8 cellular contexts compared by ENCODE assay signal in genomic region chr2:207711750-207712487, GRCh38. TPM values are rescaled to one million over a fixed set of nuclear protein-coding genes. Genes with fewer than 3 reads are reported as not detected.
DNase-seq lines count a peak whose midpoint lies in the region; ATAC-seq and TF ChIP-seq lines count a peak whose summit lies in the region.

No MANE protein-coding gene starts in this region.

- ATAC-seq in GM19025 (IDR thresholded peaks at IDR 0.05; ENCODE audit: low read depth, unreplicated experiment) = peak; percentile 16
- ATAC-seq in HG03159 (IDR thresholded peaks at IDR 0.05; ENCODE audit: unreplicated experiment) = peak; percentile 27
- ATAC-seq in activated naive CD8-positive, alpha-beta T cell treated with anti-CD3 and anti-CD28 coated beads, Interleukin-2, amount 10 ng/mL, durations not matched to agents 7 days and 5 days (ENCODE audit: low read depth) = peak; percentile 21
- peak; percentile 31 for ATAC-seq in left ventricle myocardium superior
- ATAC-seq in sciatic nerve = peak; percentile 18

- peak overlapping the region; percentile 92 for H3K27ac ChIP-seq in RWPE1

- peaks cover 3% of the 10 kb centered on the region for H3K36me3 Mint-ChIP-seq in activated naive CD8-positive, alpha-beta T cell treated with anti-CD3 and anti-CD28 coated beads, Interleukin-2, amount 10 ng/mL, durations not matched to agents 7 days and 5 days

- H3K9me3 Mint-ChIP-seq in activated naive CD8-positive, alpha-beta T cell treated with anti-CD3 and anti-CD28 coated beads, Interleukin-2, amount 10 ng/mL, durations not matched to agents 7 days and 5 days = no peaks in the 10 kb centered on the region

- DNase-seq in AG09309 (ENCODE audit: low read depth) = no peak
- peak; percentile 59 for DNase-seq in RWPE1 (ENCODE audit: low spot score)
- peak; percentile 72 for DNase-seq in activated naive CD8-positive, alpha-beta T cell treated with anti-CD3 and anti-CD28 coated beads, Interleukin-2, amount 10 ng/mL, durations not matched to agents 7 days and 5 days
- DNase-seq in left ventricle myocardium superior = peak; percentile 68
- peak; percentile 73 for DNase-seq in sciatic nerve (ENCODE audit: low spot score)
- DNase-seq in NCI-H2029 treated with DMSO at 0.1 percent for 48 hours (lab: John Stamatoyannopoulos, UW) = no peak

- H3K27ac Mint-ChIP-seq in activated naive CD8-positive, alpha-beta T cell treated with anti-CD3 and anti-CD28 coated beads, Interleukin-2, amount 10 ng/mL, durations not matched to agents 7 days and 5 days = peak overlapping the region; percentile 74

- CTCF ChIA-PET in RWPE1 (lab: Yijun Ruan, JAX) = interaction anchor here (3.1 kb wide), 1 partner anchor 87 kb away, joined by 12 read pairs; the partner anchor contains the start of gene METTL21A

- intact Hi-C loops in left ventricle myocardium superior (cut with micrococcal nuclease) (no loop called here), sciatic nerve (cut with DNase I) (loop anchor here (10.0 kb wide), 1 partner anchor 87 kb away; the partner anchor contains the start of gene METTL21A)

- peak overlapping the region; percentile 87 for H3K4me3 ChIP-seq in AG09309 (ENCODE audit: control insufficient read depth, low read depth, low read length)

- peak overlapping the region; percentile 90 for H3K4me3 Mint-ChIP-seq in activated naive CD8-positive, alpha-beta T cell treated with anti-CD3 and anti-CD28 coated beads, Interleukin-2, amount 10 ng/mL, durations not matched to agents 7 days and 5 days

- POLR2A ChIA-PET in RWPE1 (lab: Yijun Ruan, JAX; ENCODE audit: low non-redundant PET) = interaction anchor here (0.5 to 1.1 kb wide), 5 partner anchors 12 to 86 kb away, joined by 3 to 12 read pairs (median 3); partner anchors contain the start of gene METTL21A
- POLR2A ChIA-PET in activated naive CD8-positive, alpha-beta T cell treated with anti-CD3 and anti-CD28 coated beads, Interleukin-2, amount 10 ng/mL, durations not matched to agents 7 days and 5 days (lab: Charles Lee) = interaction anchor here (0.8 to 2.4 kb wide), 10 partner anchors 11 to 946 kb away, joined by 3 to 24 read pairs (median 4); partner anchors contain the start of genes CREB1, FASTKD2 and METTL21A

- H3K4me1 Mint-ChIP-seq in activated naive CD8-positive, alpha-beta T cell treated with anti-CD3 and anti-CD28 coated beads, Interleukin-2, amount 10 ng/mL, durations not matched to agents 7 days and 5 days = peaks cover 17% of the 10 kb centered on the region

- H3K27me3 Mint-ChIP-seq in activated naive CD8-positive, alpha-beta T cell treated with anti-CD3 and anti-CD28 coated beads, Interleukin-2, amount 10 ng/mL, durations not matched to agents 7 days and 5 days = no peaks in the 10 kb centered on the region

- TF ChIP-seq CTCF in AG09309 (IDR thresholded peaks at IDR 0.05; ENCODE audit: control insufficient read depth, insufficient read depth, low read depth, low read length, missing control alignments) (no peak), RWPE1 (conservative IDR thresholded peaks at IDR 0.05; ENCODE audit: low read depth) (no peak)

RNA-seq across cellular contexts. Expression of gene CCNYL1, which starts 0.5 kb away (rescaled TPM):
- 1 to 10 TPM; 6.3 to 8.0 TPM for total RNA-seq in activated naive CD8-positive, alpha-beta T cell treated with anti-CD3 and anti-CD28 coated beads, Interleukin-2, amount 10 ng/mL, durations not matched to agents 7 days and 5 days
- total RNA-seq in left ventricle myocardium superior (8.3 TPM), sciatic nerve (19.3 TPM)

RNA-seq across cellular contexts. Expression of gene FZD5, which starts 57.8 kb away (rescaled TPM):
- under 1 TPM; 0.40 to 0.50 TPM for total RNA-seq in activated naive CD8-positive, alpha-beta T cell treated with anti-CD3 and anti-CD28 coated beads, Interleukin-2, amount 10 ng/mL, durations not matched to agents 7 days and 5 days
- total RNA-seq in left ventricle myocardium superior (4.8 TPM), sciatic nerve (6.3 TPM)

Comparison
In these comparisons a context has a peak if more than half of its experiments do, and no peak if none do; other contexts are left out.
1. DNase-seq: peak in RWPE1 (single experiment), activated naive CD8-positive, alpha-beta T cell treated with anti-CD3 and anti-CD28 coated beads, Interleukin-2, amount 10 ng/mL, durations not matched to agents 7 days and 5 days (single experiment), left ventricle myocardium superior (single experiment) and sciatic nerve (single experiment); none in AG09309 (single experiment) and NCI-H2029 treated with DMSO at 0.1 percent for 48 hours (single experiment).
2. Peak in every context shown above with its lines, with median percentiles within 50 percentile points of each other: ATAC-seq.